Comparison of ENCODE assay signal across 20 cellular contexts in the genomic region with DNA sequence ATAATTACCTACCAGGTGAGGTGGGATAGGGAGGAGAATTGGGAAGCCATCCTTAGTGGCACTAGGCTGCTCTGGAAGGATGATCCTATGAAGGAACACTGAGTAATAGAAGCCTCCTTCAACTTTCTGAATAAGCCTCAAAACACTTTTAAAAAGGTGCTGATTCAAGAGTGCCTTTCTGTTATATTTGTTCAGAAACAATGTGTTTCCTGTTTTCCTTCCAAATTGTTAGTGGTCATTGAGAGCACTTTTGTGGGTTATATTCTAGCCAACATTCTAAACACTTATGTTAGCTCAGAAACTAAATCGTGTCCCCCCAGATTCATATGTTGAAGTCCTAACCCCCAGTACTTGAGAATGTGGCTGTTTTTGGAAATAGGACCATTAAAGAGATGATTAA.
"Had no signal": no experiment of that assay in that cellular context is flagged by ENCODE, and none has a peak within 500 bp of the region (broad histone marks: within the 10 kb centered on the region; RNA-seq: fewer than 3 reads in every experiment).

No MANE protein-coding gene starts in this region.

- H3K27ac Mint-ChIP-seq: natural killer cell; nephron; stimulated activated effector memory CD8-positive, alpha-beta T cell treated with anti-CD3 and anti-CD28 coated beads, Interleukin-12 subunit alpha, Interleukin-12 subunit beta, amount 100 ng/mL, for 72 hours; stimulated activated naive B cell treated with anti-CD40 and anti-IgM and Interleukin-4, amounts not matched to agents 10 μg/mL and 1 μg/mL and 100 μg/mL, for 72 hours; stimulated activated naive CD8-positive, alpha-beta T cell treated with anti-CD3 and anti-CD28 coated beads, Interleukin-15, Interleukin-2, amounts not matched to agents 100 ng/mL and 50 ng/mL, for 24 hours had no signal

- ATAC-seq: natural killer cell; pancreas; stimulated activated naive B cell treated with anti-CD40 and anti-IgM and Interleukin-4, amounts not matched to agents 10 μg/mL and 1 μg/mL and 100 μg/mL, for 72 hours had no signal

- H3K4me1 Mint-ChIP-seq: nephron; stimulated activated effector memory CD8-positive, alpha-beta T cell treated with anti-CD3 and anti-CD28 coated beads, Interleukin-12 subunit alpha, Interleukin-12 subunit beta, amount 100 ng/mL, for 72 hours; stimulated activated naive B cell treated with anti-CD40 and anti-IgM and Interleukin-4, amounts not matched to agents 10 μg/mL and 1 μg/mL and 100 μg/mL, for 72 hours had no signal

- H3K4me3 Mint-ChIP-seq: natural killer cell; nephron; stimulated activated effector memory CD8-positive, alpha-beta T cell treated with anti-CD3 and anti-CD28 coated beads, Interleukin-12 subunit alpha, Interleukin-12 subunit beta, amount 100 ng/mL, for 72 hours; stimulated activated naive B cell treated with anti-CD40 and anti-IgM and Interleukin-4, amounts not matched to agents 10 μg/mL and 1 μg/mL and 100 μg/mL, for 72 hours; stimulated activated naive CD8-positive, alpha-beta T cell treated with anti-CD3 and anti-CD28 coated beads, Interleukin-15, Interleukin-2, amounts not matched to agents 100 ng/mL and 50 ng/mL, for 24 hours had no signal

- DNase-seq: natural killer cell; nucleus accumbens; pancreas; right cardiac atrium; right lobe of liver; sigmoid colon; small intestine; stimulated activated CD4-positive, alpha-beta T cell treated with anti-CD3 and anti-CD28 coated beads, Interleukin-15, amount 100 ng/mL, for 24 hours; stimulated activated CD4-positive, alpha-beta T cell treated with anti-CD3 and anti-CD28 coated beads, Interleukin-2, amount 100 ng/mL, for 24 hours; stimulated activated CD4-positive, alpha-beta T cell treated with anti-CD3 and anti-CD28 coated beads, Interleukin-2, amount 100 ng/mL, for 48 hours; stimulated activated CD4-positive, alpha-beta T cell treated with anti-CD3 and anti-CD28 coated beads, Interleukin-4, amount 100 ng/mL, for 24 hours; stimulated activated naive B cell treated with anti-CD40 and anti-IgM and Interleukin-4, amounts not matched to agents 10 μg/mL and 1 μg/mL and 100 μg/mL, for 72 hours; stimulated activated naive CD4-positive, alpha-beta T cell treated with Interleukin-2 at 50 U/mL for 16 hours; stomach; thyroid gland; trophoblast cell; upper lobe of left lung had no signal

- H3K36me3 Mint-ChIP-seq: natural killer cell; stimulated activated effector memory CD8-positive, alpha-beta T cell treated with anti-CD3 and anti-CD28 coated beads, Interleukin-12 subunit alpha, Interleukin-12 subunit beta, amount 100 ng/mL, for 72 hours; stimulated activated naive B cell treated with anti-CD40 and anti-IgM and Interleukin-4, amounts not matched to agents 10 μg/mL and 1 μg/mL and 100 μg/mL, for 72 hours had no signal

- H3K9me3 Mint-ChIP-seq: natural killer cell; stimulated activated effector memory CD8-positive, alpha-beta T cell treated with anti-CD3 and anti-CD28 coated beads, Interleukin-12 subunit alpha, Interleukin-12 subunit beta, amount 100 ng/mL, for 72 hours; stimulated activated naive CD8-positive, alpha-beta T cell treated with anti-CD3 and anti-CD28 coated beads, Interleukin-15, Interleukin-2, amounts not matched to agents 100 ng/mL and 50 ng/mL, for 24 hours had no signal
